ENCODE assay signal across 1 cellular context in the genomic region with DNA sequence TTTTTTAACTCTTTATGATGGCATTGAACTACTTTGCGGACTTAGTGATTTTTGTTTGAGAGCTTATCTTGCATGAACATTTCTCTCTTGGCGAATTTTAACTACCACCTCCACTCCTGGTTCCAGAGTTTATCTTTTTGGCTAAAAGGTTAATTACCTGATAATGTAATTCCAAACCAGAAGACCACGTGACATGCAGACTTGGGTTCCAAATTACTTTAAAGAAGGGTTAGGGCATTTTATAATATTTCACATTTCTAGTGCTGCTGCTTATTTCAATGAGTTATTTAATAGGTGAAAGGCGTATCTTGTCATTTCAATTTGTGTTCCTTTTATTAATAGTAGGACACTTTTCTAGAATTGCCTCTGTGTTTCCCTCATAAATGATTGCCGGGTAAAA.
TF ChIP-seq lines count a peak whose summit lies in the region.

No MANE protein-coding gene starts in this region.

TF ChIP-seq in GM23338, 12 proteins besides CTCF, POLR2A, EP300 and RAD21 (continued from another document):
- TF ChIP-seq REST (IDR thresholded peaks at IDR 0.05; ENCODE audit: unreplicated experiment) (no peak), ETS1 (IDR thresholded peaks at IDR 0.05) (no peak), ZNF114 (CRISPR knock-in tag; IDR thresholded peaks at IDR 0.05) (no peak), STAT1 (IDR thresholded peaks at IDR 0.05; ENCODE audit: unreplicated experiment) (no peak), CREB1 (CRISPR knock-in tag; IDR thresholded peaks at IDR 0.05; ENCODE audit: low read depth) (no peak)
